ENCODE assay signal across 1 cellular context in the genomic region with DNA sequence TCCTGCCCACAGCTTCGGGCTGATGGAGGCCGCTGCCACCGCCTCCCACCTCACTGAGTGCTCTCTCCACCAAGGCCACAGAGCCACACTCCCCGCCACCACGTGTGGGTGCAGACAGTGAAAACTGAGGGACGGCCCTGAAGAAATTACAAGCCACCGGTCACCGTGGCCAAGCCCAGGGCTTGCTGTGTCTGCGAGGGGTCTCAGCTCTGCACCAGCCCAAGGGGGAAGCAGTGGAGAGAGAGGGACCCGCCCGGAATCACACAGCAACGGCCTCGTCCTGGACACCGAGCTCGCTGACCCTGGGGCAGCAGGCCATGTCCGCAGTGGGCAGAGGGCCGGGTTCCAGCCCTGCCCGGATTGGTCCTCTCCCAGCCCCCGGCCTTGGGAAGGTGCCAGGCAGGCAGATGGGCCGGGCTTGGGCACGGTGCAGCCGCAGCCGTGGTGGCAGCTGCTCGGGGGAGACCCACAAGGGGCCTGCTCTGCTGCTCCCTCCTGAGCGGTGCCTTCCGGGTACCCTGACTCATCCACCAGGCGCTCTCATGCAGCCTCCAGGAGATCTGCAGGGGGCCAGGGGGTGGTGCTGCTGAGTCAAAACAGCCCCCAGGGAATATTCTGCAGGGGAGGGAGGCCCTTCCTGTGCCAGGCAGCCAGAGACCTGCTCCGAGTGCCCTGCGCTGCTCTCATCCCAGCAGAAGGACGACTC.
TF ChIP-seq lines count a peak whose summit lies in the region.

No MANE protein-coding gene starts in this region.

TF ChIP-seq in K562, 482 proteins besides CTCF, POLR2A, EP300 and RAD21 (continued from another document):
- TF ChIP-seq HDAC3 (IDR thresholded peaks at IDR 0.05; ENCODE audit: borderline replicate concordance, partially characterized antibody) (no peak), BRCA1 (IDR thresholded peaks at IDR 0.05) (no peak), BRCA1 (CRISPR knock-in tag; IDR thresholded peaks at IDR 0.05) (no peak), POLR2AphosphoS2 (IDR thresholded peaks at IDR 0.05; ENCODE audit: low read length) (no peak), NR2C1 (IDR thresholded peaks at IDR 0.05) (no peak), NR2C1 (tag; IDR thresholded peaks at IDR 0.05) (no peak), POLR2G (IDR thresholded peaks at IDR 0.05; ENCODE audit: low read depth, low read length) (peak; percentile 36), EP400 (IDR thresholded peaks at IDR 0.05) (no peak), GABPB1 (CRISPR knock-in tag; IDR thresholded peaks at IDR 0.05) (no peak), SRSF7 (optimal IDR thresholded peaks at IDR 0.05; ENCODE audit: low read depth, low read length) (no peak), SNIP1 (IDR thresholded peaks at IDR 0.05; ENCODE audit: low read depth) (no peak), MAZ (CRISPR knock-in tag; conservative IDR thresholded peaks at IDR 0.05 in 1 of 2, IDR thresholded peaks at IDR 0.05 in 1 of 2) (no peak)
- TF ChIP-seq, protein P1, sequence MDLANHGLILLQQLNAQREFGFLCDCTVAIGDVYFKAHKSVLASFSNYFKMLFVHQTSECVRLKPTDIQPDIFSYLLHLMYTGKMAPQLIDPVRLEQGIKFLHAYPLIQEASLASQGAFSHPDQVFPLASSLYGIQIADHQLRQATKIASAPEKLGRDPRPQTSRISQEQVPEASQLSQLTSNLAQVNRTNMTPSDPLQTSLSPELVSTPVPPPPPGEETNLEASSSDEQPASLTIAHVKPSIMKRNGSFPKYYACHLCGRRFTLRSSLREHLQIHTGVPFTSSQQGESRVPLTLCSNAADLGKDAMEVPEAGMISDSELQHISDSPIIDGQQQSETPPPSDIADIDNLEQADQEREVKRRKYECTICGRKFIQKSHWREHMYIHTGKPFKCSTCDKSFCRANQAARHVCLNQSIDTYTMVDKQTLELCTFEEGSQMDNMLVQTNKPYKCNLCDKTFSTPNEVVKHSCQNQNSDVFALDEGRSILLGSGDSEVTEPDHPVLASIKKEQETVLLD (IDR thresholded peaks at IDR 0.05): no peak
